ENCODE assay signal across 34 cellular contexts in the genomic region with DNA sequence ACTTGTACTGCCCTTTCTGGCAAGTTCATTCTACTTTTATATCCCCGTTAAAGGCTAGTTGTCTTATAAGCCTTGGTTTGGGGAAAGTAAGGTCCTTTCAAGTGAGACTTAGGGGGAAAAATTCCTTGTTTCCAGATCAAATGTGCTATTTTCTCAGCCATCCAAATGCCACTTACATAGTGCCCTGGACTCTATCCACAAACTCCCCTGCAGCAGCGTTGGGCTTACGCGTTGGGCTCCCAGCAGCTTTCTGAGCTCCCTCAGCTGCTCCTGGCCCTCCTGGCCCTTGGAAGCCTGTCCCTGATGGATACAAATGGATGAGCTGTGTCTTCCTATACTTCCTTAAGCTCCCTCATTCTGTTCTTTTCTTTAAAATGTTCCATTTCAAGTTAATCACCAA.
"Had no signal": no experiment of that assay in that cellular context is flagged by ENCODE, and none has a peak within 500 bp of the region (broad histone marks: within the 10 kb centered on the region; RNA-seq: fewer than 3 reads in every experiment).

No MANE protein-coding gene starts in this region.

- DNase-seq: Karpas-422, Kasumi-1, MG63, MM.1S, MV-4-11, NCI-H1048, NCI-H1092, NCI-H1092 treated with DMSO at 0.1 percent for 48 hours, NCI-H1105, NCI-H1105 treated with DMSO at 0.1 percent for 48 hours, NCI-H1417 treated with DMSO at 0.1 percent for 48 hours, NCI-H1436, NCI-H1436 treated with DMSO at 0.1 percent for 48 hours, NCI-H146, NCI-H1694, NCI-H1694 treated with DMSO at 0.1 percent for 48 hours, NCI-H187, NCI-H187 treated with DMSO at 0.1 percent for 48 hours, NCI-H1930, NCI-H2029, NCI-H2029 treated with DMSO at 0.1 percent for 48 hours, NCI-H2081, NCI-H2081 treated with DMSO at 0.1 percent for 48 hours, NCI-H2107, NCI-H2171, NCI-H2171 treated with DMSO at 0.1 percent for 48 hours, NCI-H2227 treated with DMSO at 0.1 percent for 48 hours, NCI-H226, NCI-H345, NCI-H446, NCI-H446 treated with DMSO at 0.1 percent for 48 hours, NCI-H510A, NCI-H510A treated with DMSO at 0.1 percent for 48 hours had no signal

- H3K9ac ChIP-seq: KMS-11 had no signal

- H3K4me2 ChIP-seq: KMS-11 had no signal

- H3K9me3 ChIP-seq: MG63 had no signal

- H3K4me3 ChIP-seq: MG63 had no signal

- H3K27ac ChIP-seq: KMS-11 had no signal

- H3K36me3 ChIP-seq: MG63 had no signal
